In the genomic region with DNA sequence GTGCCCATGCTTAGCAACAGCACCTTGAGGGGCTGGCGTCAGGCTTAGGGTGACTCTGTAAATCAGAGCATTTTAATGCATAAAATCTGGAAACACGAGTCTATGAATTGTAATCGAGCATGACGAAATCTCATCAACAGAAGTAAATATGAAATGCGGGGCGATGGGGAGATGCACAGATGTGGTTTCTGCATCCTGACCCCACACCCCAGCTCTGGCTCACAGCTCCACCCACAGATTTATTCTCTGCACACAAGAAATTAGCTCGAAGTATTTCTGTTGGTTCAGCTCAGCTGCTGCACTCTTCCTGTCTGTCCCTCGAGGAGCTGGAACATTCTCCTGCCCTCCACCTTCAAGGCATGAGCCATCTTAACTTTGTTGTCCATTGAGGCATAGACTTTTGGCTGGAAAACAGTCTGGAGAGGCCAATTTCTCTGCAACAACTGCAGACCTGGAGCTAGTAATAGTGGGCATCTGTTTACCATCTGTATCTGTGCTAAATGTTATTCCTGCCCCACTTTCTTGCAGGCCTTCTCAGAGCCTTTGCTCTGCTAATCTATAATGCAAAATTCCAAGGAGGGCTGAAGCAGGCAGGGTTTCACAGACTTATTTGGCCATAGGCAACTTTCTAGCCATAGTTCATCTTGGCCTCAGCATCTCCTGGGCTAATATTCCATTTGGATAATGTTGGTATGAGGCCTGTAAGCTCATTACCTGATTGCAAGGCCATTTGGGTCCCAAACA, we compare ENCODE assay signal across 21 cellular contexts.
"Had no signal": no experiment of that assay in that cellular context is flagged by ENCODE, and none has a peak within 500 bp of the region (broad histone marks: within the 10 kb centered on the region; RNA-seq: fewer than 3 reads in every experiment).

No MANE protein-coding gene starts in this region.

- H3K27ac ChIP-seq: transverse colon, uterus had no signal

- H3K9me3 Mint-ChIP-seq: activated naive CD8-positive, alpha-beta T cell treated with anti-CD3 and anti-CD28 coated beads for 36 hours; neural crest cell had no signal

- ATAC-seq: left lobe of liver; stimulated activated naive CD8-positive, alpha-beta T cell treated with anti-CD3 and anti-CD28 coated beads, Interleukin-15, Interleukin-2, amounts not matched to agents 100 U/mL and 50 U/mL, for 24 hours had no signal

- H3K36me3 Mint-ChIP-seq: activated naive CD8-positive, alpha-beta T cell treated with anti-CD3 and anti-CD28 coated beads for 36 hours had no signal

- H3K27me3 ChIP-seq: uterus had no signal

- H3K4me1 Mint-ChIP-seq: activated naive CD8-positive, alpha-beta T cell treated with anti-CD3 and anti-CD28 coated beads for 36 hours had no signal

- H3K4me3 Mint-ChIP-seq: activated naive CD8-positive, alpha-beta T cell treated with anti-CD3 and anti-CD28 coated beads for 36 hours; neural crest cell had no signal

- H3K4me3 ChIP-seq: transverse colon, uterus had no signal

- H3K27ac Mint-ChIP-seq: activated naive CD8-positive, alpha-beta T cell treated with anti-CD3 and anti-CD28 coated beads for 36 hours; progenitor cell of endocrine pancreas had no signal

- H3K9me3 ChIP-seq: transverse colon, uterus had no signal

- H3K36me3 ChIP-seq: transverse colon, uterus had no signal

- H3K4me1 ChIP-seq: transverse colon, uterus had no signal

- DNase-seq: activated CD4-positive, alpha-beta T cell treated with anti-CD3 and anti-CD28 coated beads for 48 hours; activated CD4-positive, CD25-positive, alpha-beta regulatory T cell; activated CD8-positive, alpha-beta memory T cell treated with anti-CD3 and anti-CD28 coated beads for 24 hours; activated CD8-positive, alpha-beta memory T cell treated with anti-CD3 and anti-CD28 coated beads, Interleukin-2, amount 50 U/mL, for 48 hours; activated naive CD4-positive, alpha-beta T cell; activated naive CD8-positive, alpha-beta T cell treated with anti-CD3 and anti-CD28 coated beads for 36 hours; activated T-cell treated with anti-CD3 and anti-CD28 coated beads, Interleukin-2, amount 50 U/mL, for 48 hours; amniotic stem cell; erythroblast; head of caudate nucleus; kidney; midbrain; stimulated activated CD4-positive, alpha-beta T cell treated with anti-CD3 and anti-CD28 coated beads, Interleukin-2, amount 100 ng/mL, for 24 hours; stimulated activated naive CD8-positive, alpha-beta T cell treated with anti-CD3 and anti-CD28 coated beads, Interleukin-15, Interleukin-2, amounts not matched to agents 100 U/mL and 50 U/mL, for 24 hours; substantia nigra; T-helper 9 cell; transverse colon; uterus had no signal
